16 cellular contexts compared by ENCODE assay signal in the genomic region with DNA sequence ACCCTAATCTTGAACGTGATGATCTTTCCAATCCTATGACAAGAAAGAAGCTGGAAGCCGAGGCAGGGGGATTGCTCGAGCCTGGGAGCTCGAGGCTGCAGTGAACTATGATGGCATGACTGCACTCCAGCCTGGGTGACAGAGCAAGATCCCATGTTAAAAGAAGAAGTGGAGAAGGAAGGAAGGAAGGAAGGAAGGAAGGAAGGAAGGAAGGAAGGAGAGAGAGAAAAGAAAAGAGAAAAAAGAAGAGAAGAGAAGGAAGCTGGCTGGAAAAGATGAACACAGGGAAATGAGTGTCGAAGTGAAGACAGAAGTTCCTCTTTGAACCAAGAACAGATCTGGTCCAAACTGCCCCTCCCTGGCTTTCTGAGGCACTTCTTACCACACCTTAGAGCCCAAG.
DNase-seq lines count a peak whose midpoint lies in the region; ATAC-seq and TF ChIP-seq lines count a peak whose summit lies in the region.
"Had no signal": no experiment of that assay in that cellular context is flagged by ENCODE, and none has a peak within 500 bp of the region (broad histone marks: within the 10 kb centered on the region; RNA-seq: fewer than 3 reads in every experiment).

No MANE protein-coding gene starts in this region.

- no peaks in the 10 kb centered on the region for H3K36me3 ChIP-seq in breast epithelium
- H3K36me3 ChIP-seq in SK-N-MC (ENCODE audit: insufficient read depth, low read length), result no peaks in the 10 kb centered on the region
- no peaks in the 10 kb centered on the region for H3K36me3 ChIP-seq in neural progenitor cell

- no peaks in the 10 kb centered on the region for H3K79me2 ChIP-seq in neural progenitor cell (ENCODE audit: low read depth)

- no peak overlapping the region for H2AFZ ChIP-seq in neural progenitor cell (replicated peaks)
- H2AFZ ChIP-seq: GM23248 had no signal

- H3F3A ChIP-seq in neural progenitor cell (ENCODE audit: low read depth), result peaks cover 5% of the 10 kb centered on the region

- H3K4me3 ChIP-seq in breast epithelium (no peak overlapping the region), SK-N-MC (no peak overlapping the region), neural progenitor cell (no peak overlapping the region)
- H3K4me3 ChIP-seq: GM23248 had no signal

- H4K20me1 ChIP-seq in neural progenitor cell (ENCODE audit: low read depth), result no peaks in the 10 kb centered on the region

- CTCF ChIA-PET in MCF 10A (lab: Yijun Ruan, JAX), result interaction anchor here (0.6 to 1.5 kb wide), 3 partner anchors 8 to 477 kb away, joined by 3 to 4 read pairs (median 3); no protein-coding TSS in a partner anchor

- H3K27me3 Mint-ChIP-seq in MCF 10A (ENCODE audit: insufficient read depth, unreplicated experiment), result no peaks in the 10 kb centered on the region
- no peaks in the 10 kb centered on the region for H3K27me3 Mint-ChIP-seq in HFFc6 (ENCODE audit: insufficient read depth)
- peaks cover 2% of the 10 kb centered on the region for H3K27me3 Mint-ChIP-seq in neural progenitor cell (ENCODE audit: insufficient read depth, low read depth)

- intact Hi-C loops in MCF 10A (cut with micrococcal nuclease) (loop anchor here (5.0 kb wide), 1 partner anchor 393 kb away; no protein-coding TSS in a partner anchor), breast epithelium (cut with DNase I; ENCODE audit: low total_unique reads) (no loop called here)

- no TSS peak for BruUV-seq in MCF 10A (replicated peaks; lab: Mats Ljungman, UMichigan)

- DNase-seq in MCF 10A (ENCODE audit: unreplicated experiment) (no peak), breast epithelium (ENCODE audit: low spot score in 2 of 2) (no peak), HFFc6 (no peak), SK-N-MC (ENCODE audit: low read depth, low spot score) (no peak), epithelial cell of prostate (ENCODE audit: low read depth, low spot score) (no peak), neural progenitor cell (ENCODE audit: low spot score) (no peak)
- DNase-seq: 8988T; C1 segment of cervical spinal cord; Calu3; CD4-positive, alpha-beta T cell; DMS 273 treated with DMSO at 0.1 percent for 48 hours had no signal

- peaks cover 8% of the 10 kb centered on the region for H3K9me3 Mint-ChIP-seq in MCF 10A (ENCODE audit: unreplicated experiment)
- H3K9me3 Mint-ChIP-seq in HFFc6, result peaks cover 15% of the 10 kb centered on the region
- peaks cover 2% of the 10 kb centered on the region for H3K9me3 Mint-ChIP-seq in neural progenitor cell
- H3K9me3 Mint-ChIP-seq: CD4-positive, alpha-beta T cell had no signal

- H3K36me3 Mint-ChIP-seq in MCF 10A (ENCODE audit: insufficient read depth, unreplicated experiment) (peaks cover 5% of the 10 kb centered on the region), HFFc6 (ENCODE audit: low read depth) (peaks cover 27% of the 10 kb centered on the region), neural progenitor cell (no peaks in the 10 kb centered on the region)

- H3K4me3 Mint-ChIP-seq in MCF 10A (ENCODE audit: unreplicated experiment), result no peak overlapping the region
- no peak overlapping the region for H3K4me3 Mint-ChIP-seq in HFFc6
- no peak overlapping the region for H3K4me3 Mint-ChIP-seq in neural progenitor cell
- H3K4me3 Mint-ChIP-seq: B cell; CD4-positive, alpha-beta T cell had no signal

- H3K27ac ChIP-seq in breast epithelium (no peak overlapping the region), SK-N-MC (peak overlapping the region; percentile 40; the same call in 1 of the 2 replicates), epithelial cell of prostate (peak overlapping the region; percentile 98), neural progenitor cell (no peak overlapping the region)
- H3K27ac ChIP-seq: GM23248, HL-60 had no signal

- no peak for ATAC-seq in GM21447 (IDR thresholded peaks at IDR 0.05; ENCODE audit: unreplicated experiment)
- ATAC-seq: HCT116 had no signal

- TF ChIP-seq POLR2A in breast epithelium (IDR thresholded peaks at IDR 0.05), result no peak

- TF ChIP-seq CTCF in MCF 10A (IDR thresholded peaks at IDR 0.05; ENCODE audit: unreplicated experiment) (no peak), breast epithelium (IDR thresholded peaks at IDR 0.05) (no peak), HFFc6 (IDR thresholded peaks at IDR 0.05) (no peak), neural progenitor cell (IDR thresholded peaks at IDR 0.05) (no peak)

- no peaks in the 10 kb centered on the region for H3K9me3 ChIP-seq in breast epithelium
- H3K9me3 ChIP-seq in SK-N-MC (ENCODE audit: low read depth, low read length), result no peaks in the 10 kb centered on the region; the same call in 1 of the 2 replicates
- no peaks in the 10 kb centered on the region for H3K9me3 ChIP-seq in neural progenitor cell (ENCODE audit: low read depth)

- H3K27ac Mint-ChIP-seq in MCF 10A (ENCODE audit: low read depth, unreplicated experiment) (peak overlapping the region; percentile 18), HFFc6 (peak overlapping the region; percentile 22; the same call in 1 of the 2 replicates), neural progenitor cell (no peak overlapping the region)
- H3K27ac Mint-ChIP-seq: B cell; CD4-positive, alpha-beta T cell had no signal

- H3K9ac ChIP-seq in SK-N-MC (ENCODE audit: insufficient read length) (peak overlapping the region; percentile 22), neural progenitor cell (no peak overlapping the region)
- H3K9ac ChIP-seq: GM23248 had no signal

- H3K4me2 ChIP-seq in neural progenitor cell, result no peak overlapping the region

- POLR2A ChIA-PET in MCF 10A (lab: Yijun Ruan, JAX), result interaction anchor here (0.5 to 0.7 kb wide), 2 partner anchors 211 to 376 kb away, joined by 3 read pairs; no protein-coding TSS in a partner anchor

- no peaks in the 10 kb centered on the region for H3K4me1 ChIP-seq in breast epithelium
- H3K4me1 ChIP-seq in neural progenitor cell, result no peaks in the 10 kb centered on the region

- H3K27me3 ChIP-seq in breast epithelium (peaks cover 0 to 4% of the 10 kb centered on the region in 2 donors), neural progenitor cell (no peaks in the 10 kb centered on the region)

- H3K4me1 Mint-ChIP-seq in MCF 10A (ENCODE audit: insufficient read depth, unreplicated experiment), result peaks cover 4% of the 10 kb centered on the region
- H3K4me1 Mint-ChIP-seq in HFFc6 (ENCODE audit: low read depth), result peaks cover 20% of the 10 kb centered on the region
- H3K4me1 Mint-ChIP-seq in neural progenitor cell, result peaks cover 2% of the 10 kb centered on the region
- H3K4me1 Mint-ChIP-seq: B cell had no signal

Comparison
In these comparisons a context has a peak if more than half of its experiments do, and no peak if none do; other contexts are left out.
1. H3K27ac ChIP-seq: peak in SK-N-MC (single experiment) and epithelial cell of prostate (single experiment); none in breast epithelium (0 of 2) and neural progenitor cell (single experiment).